ENCODE assay signal across 1 cellular context in the genomic region with DNA sequence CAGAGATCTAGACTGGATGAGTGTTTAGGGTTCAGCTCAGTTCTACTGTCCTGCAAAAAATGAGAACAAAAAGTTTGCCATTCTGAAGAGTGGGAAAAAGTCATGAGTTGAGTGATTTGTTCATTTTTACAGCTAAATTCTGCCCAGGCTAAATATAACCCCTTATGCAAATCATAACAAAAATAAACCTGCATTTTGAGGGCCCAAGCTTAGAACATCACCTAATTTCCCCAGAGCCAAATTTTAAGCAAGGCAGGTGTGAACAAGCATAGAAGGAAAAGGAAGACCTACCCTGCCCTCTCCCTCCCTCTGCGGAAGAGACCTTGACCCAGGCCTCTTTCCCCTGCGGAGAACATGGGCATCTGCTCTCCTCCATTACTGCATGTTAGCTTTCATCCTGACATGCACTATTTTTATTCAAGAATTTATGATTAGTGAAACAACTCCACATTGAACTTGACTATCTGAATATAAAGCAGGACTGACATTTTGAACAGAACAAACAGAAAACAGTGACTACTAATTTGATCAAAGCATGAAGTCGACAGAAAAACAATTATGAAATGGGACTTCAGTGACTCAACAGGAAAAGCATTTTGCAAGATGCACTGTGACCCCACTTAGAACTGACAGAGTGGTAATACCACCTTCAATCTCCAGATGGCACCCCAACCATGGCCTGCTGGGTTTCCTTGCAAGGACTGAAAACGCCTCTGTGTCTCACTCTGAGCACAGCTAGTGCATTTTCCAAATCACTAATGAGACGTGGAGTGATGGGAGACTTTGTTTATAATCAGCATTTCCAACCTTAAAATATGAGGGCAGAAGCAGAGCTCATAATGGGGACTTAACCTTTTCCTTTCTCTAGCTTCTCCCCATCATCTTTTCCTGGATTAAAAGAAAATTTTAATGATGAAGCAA.
TF ChIP-seq lines count a peak whose summit lies in the region.

No MANE protein-coding gene starts in this region.

TF ChIP-seq in liver, 16 proteins besides CTCF, POLR2A, EP300 and RAD21 (continued from another document):
- TF ChIP-seq ZBTB33 (IDR thresholded peaks at IDR 0.05): no peak
- TF ChIP-seq JUND (IDR thresholded peaks at IDR 0.05): peak; percentile 96 to 97
- TF ChIP-seq EGR1 (IDR thresholded peaks at IDR 0.05; ENCODE audit: low read depth in 2 of 2): peak in 1 of 2 donors; percentile 69
- peak; percentile 96 for TF ChIP-seq NR2F2 (IDR thresholded peaks at IDR 0.05)
- peak; percentile 87 to 88 for TF ChIP-seq RXRA (IDR thresholded peaks at IDR 0.05)
